ENCODE assay signal across 8 cellular contexts in genomic region chr6:113802779-113803178, GRCh38.
"Had no signal": no experiment of that assay in that cellular context is flagged by ENCODE, and none has a peak within 500 bp of the region (broad histone marks: within the 10 kb centered on the region; RNA-seq: fewer than 3 reads in every experiment).

No MANE protein-coding gene starts in this region.

- H3K4me1 ChIP-seq: HAP-1 had no signal

- H3K4me3 ChIP-seq: GM23248, HAP-1 had no signal

- H2AFZ ChIP-seq: GM23248 had no signal

- H3K27ac ChIP-seq: GM23248 had no signal

- H3K4me3 Mint-ChIP-seq: IgD-negative memory B cell had no signal

- ATAC-seq: HCT116, HepG2 had no signal

- H3K9ac ChIP-seq: GM23248 had no signal

- H3K27ac Mint-ChIP-seq: IgD-negative memory B cell had no signal

- H3K9me3 ChIP-seq: HAP-1 had no signal

- H3K36me3 ChIP-seq: HAP-1 had no signal

- H3K27me3 Mint-ChIP-seq: IgD-negative memory B cell had no signal

- FAIRE-seq: HepG2 had no signal

- DNase-seq: GM23248, GOT3, H7, KG1 had no signal
